Comparison of ENCODE assay signal across 13 cellular contexts in genomic region chr2:69017080-69017479, GRCh38. TPM values are rescaled to one million over a fixed set of nuclear protein-coding genes. Genes with fewer than 3 reads are reported as not detected.
DNase-seq lines count a peak whose midpoint lies in the region; ATAC-seq, FAIRE-seq and TF ChIP-seq lines count a peak whose summit lies in the region.
"Had no signal": no experiment of that assay in that cellular context is flagged by ENCODE, and none has a peak within 500 bp of the region (broad histone marks: within the 10 kb centered on the region; RNA-seq: fewer than 3 reads in every experiment).

No MANE protein-coding gene starts in this region.

- ATAC-seq in activated CD8-positive, alpha-beta memory T cell treated with anti-CD3 and anti-CD28 coated beads, Interleukin-2, amount 10 ng/mL, durations not matched to agents 7 days and 5 days: no peak
- ATAC-seq in HG02970 (IDR thresholded peaks at IDR 0.05; ENCODE audit: low FRiP score, unreplicated experiment): no peak
- ATAC-seq: naive thymus-derived CD4-positive, alpha-beta T cell had no signal

- H3K9ac ChIP-seq in MM.1S (ENCODE audit: low read length): no peak overlapping the region

- H3K27ac ChIP-seq in adrenal gland: peak overlapping the region in 2 of 5 donors; percentile 23 to 30
- no peak overlapping the region for H3K27ac ChIP-seq in MM.1S (ENCODE audit: low read length)
- H3K27ac ChIP-seq: Peyer's patch had no signal

- no peaks in the 10 kb centered on the region for H4K20me1 ChIP-seq in MM.1S (ENCODE audit: insufficient read depth, low read length)

- no peak overlapping the region for H3K27ac Mint-ChIP-seq in activated CD8-positive, alpha-beta memory T cell treated with anti-CD3 and anti-CD28 coated beads, Interleukin-2, amount 10 ng/mL, durations not matched to agents 7 days and 5 days
- H3K27ac Mint-ChIP-seq: naive thymus-derived CD4-positive, alpha-beta T cell had no signal

- CTCF ChIA-PET in activated CD8-positive, alpha-beta memory T cell treated with anti-CD3 and anti-CD28 coated beads, Interleukin-2, amount 10 ng/mL, durations not matched to agents 7 days and 5 days (lab: Charles Lee): no interaction called here

- H3K9me3 ChIP-seq in adrenal gland (replicated peaks in 1 of 3) (no peaks in the 10 kb centered on the region), MM.1S (replicated peaks; ENCODE audit: insufficient read depth, low read length) (no peaks in the 10 kb centered on the region)
- H3K9me3 ChIP-seq: Peyer's patch had no signal

- peaks cover 17% of the 10 kb centered on the region for H3K4me1 Mint-ChIP-seq in activated CD8-positive, alpha-beta memory T cell treated with anti-CD3 and anti-CD28 coated beads, Interleukin-2, amount 10 ng/mL, durations not matched to agents 7 days and 5 days

- H3K27me3 ChIP-seq in adrenal gland (no peaks in the 10 kb centered on the region), MM.1S (replicated peaks; ENCODE audit: insufficient read depth, low read length) (peaks cover 6% of the 10 kb centered on the region; the same call in 1 of the 2 replicates)
- H3K27me3 ChIP-seq: Peyer's patch had no signal

- DNase-seq in H54 (ENCODE audit: insufficient read length, low spot score) (no peak), adrenal gland (peak in 5 of 7 donors; percentile 27 to 51 (median 44)), hepatic stellate cell (ENCODE audit: low spot score) (peak; percentile 35), stromal cell of bone marrow (ENCODE audit: low read depth) (peak; percentile 69), MM.1S (no peak)
- DNase-seq in activated CD8-positive, alpha-beta memory T cell treated with anti-CD3 and anti-CD28 coated beads, Interleukin-2, amount 10 ng/mL, durations not matched to agents 7 days and 5 days: no peak
- DNase-seq: GOT3; naive thymus-derived CD4-positive, alpha-beta T cell; NCI-H2081; Peyer's patch; stimulated activated CD4-positive, alpha-beta T cell treated with anti-CD3 and anti-CD28 coated beads, Interleukin-15, amount 100 ng/mL, for 24 hours had no signal

- 45 to 88% (median 67%) methylated on average over 5 of the region's 5 CpGs for WGBS in adrenal gland, 4 donors

- no peaks in the 10 kb centered on the region for H3K36me3 Mint-ChIP-seq in activated CD8-positive, alpha-beta memory T cell treated with anti-CD3 and anti-CD28 coated beads, Interleukin-2, amount 10 ng/mL, durations not matched to agents 7 days and 5 days
- H3K36me3 Mint-ChIP-seq: naive thymus-derived CD4-positive, alpha-beta T cell had no signal

- H3K36me3 ChIP-seq in adrenal gland (replicated peaks in 1 of 2): no peaks in the 10 kb centered on the region
- H3K36me3 ChIP-seq in MM.1S (replicated peaks; ENCODE audit: insufficient read depth, low read length): no peaks in the 10 kb centered on the region
- H3K36me3 ChIP-seq: Peyer's patch had no signal

- no peak overlapping the region for H2AFZ ChIP-seq in MM.1S (ENCODE audit: low read length)

- peak; percentile 60 for FAIRE-seq in H54 (lab: Jason Lieb, UNC)
- FAIRE-seq: G401.6 had no signal

- no peaks in the 10 kb centered on the region for H3K79me2 ChIP-seq in MM.1S (ENCODE audit: low read length)

- TF ChIP-seq POLR2A in H54 (IDR thresholded peaks at IDR 0.05; ENCODE audit: low read depth, low read length) (no peak), adrenal gland (IDR thresholded peaks at IDR 0.05) (peak in 1 of 2 donors; percentile 26)

- peaks cover 80% of the 10 kb centered on the region for H3K27me3 Mint-ChIP-seq in activated CD8-positive, alpha-beta memory T cell treated with anti-CD3 and anti-CD28 coated beads, Interleukin-2, amount 10 ng/mL, durations not matched to agents 7 days and 5 days

- intact Hi-C loops in adrenal gland (cut with DNase I): loop anchor here in 1 of 2 donors (10.0 kb wide), 1 partner anchor 72 kb away; no protein-coding TSS in a partner anchor

- no peaks in the 10 kb centered on the region for H3F3A ChIP-seq in MM.1S (ENCODE audit: insufficient read depth, low read length)

- H3K4me2 ChIP-seq in MM.1S (ENCODE audit: low read depth, low read length): no peak overlapping the region

- TF ChIP-seq CTCF in adrenal gland (IDR thresholded peaks at IDR 0.05) (no peak), MM.1S (IDR thresholded peaks at IDR 0.05; ENCODE audit: low read length) (no peak)

- H3K4me3 ChIP-seq in adrenal gland (no peak overlapping the region), MM.1S (ENCODE audit: low read length) (no peak overlapping the region)
- H3K4me3 ChIP-seq: Peyer's patch had no signal

- H3K4me1 ChIP-seq in adrenal gland (replicated peaks in 1 of 2) (peaks cover 8 to 82% of the 10 kb centered on the region in 2 donors), MM.1S (ENCODE audit: low read length) (peaks cover 7% of the 10 kb centered on the region; the same call in 1 of the 2 replicates)

- H3K4me3 Mint-ChIP-seq in activated CD8-positive, alpha-beta memory T cell treated with anti-CD3 and anti-CD28 coated beads, Interleukin-2, amount 10 ng/mL, durations not matched to agents 7 days and 5 days: no peak overlapping the region
- H3K4me3 Mint-ChIP-seq: naive thymus-derived CD4-positive, alpha-beta T cell had no signal

- H3K9me2 ChIP-seq in MM.1S (replicated peaks; ENCODE audit: insufficient read depth, low read length): no peaks in the 10 kb centered on the region

- H3K9me3 Mint-ChIP-seq in activated CD8-positive, alpha-beta memory T cell treated with anti-CD3 and anti-CD28 coated beads, Interleukin-2, amount 10 ng/mL, durations not matched to agents 7 days and 5 days (ENCODE audit: low read depth): no peaks in the 10 kb centered on the region
- H3K9me3 Mint-ChIP-seq: naive thymus-derived CD4-positive, alpha-beta T cell had no signal

RNA-seq across cellular contexts. Expression of gene ANTXR1, which starts 4.1 kb away (rescaled TPM):
- total RNA-seq in adrenal gland: 100 to 1,000 TPM in 6 of 8 donors, 10 to 100 TPM in 2; 81.9 to 386 (median 143) TPM
- 100 to 1,000 TPM in 1 of 3 donors, 10 to 100 TPM in 2; 19.0 to 279 (median 33.7) TPM for polyA plus RNA-seq in adrenal gland
- total RNA-seq in activated CD8-positive, alpha-beta memory T cell treated with anti-CD3 and anti-CD28 coated beads, Interleukin-2, amount 10 ng/mL, durations not matched to agents 7 days and 5 days: under 1 TPM in 1 of 2 experiments, not detected in 1; 0.23 TPM
- total RNA-seq: naive thymus-derived CD4-positive, alpha-beta T cell had no signal

RNA-seq across cellular contexts. Expression of gene GKN1, which starts 42.6 kb away (rescaled TPM):
- 1 to 10 TPM in 3 of 8 donors, under 1 TPM in 2, not detected in 3; 0.31 to 2.8 (median 1.5) TPM for total RNA-seq in adrenal gland
- 1 to 10 TPM in 2 of 3 donors, under 1 TPM in 1; 0.68 to 2.9 (median 1.7) TPM for polyA plus RNA-seq in adrenal gland
- total RNA-seq in activated CD8-positive, alpha-beta memory T cell treated with anti-CD3 and anti-CD28 coated beads, Interleukin-2, amount 10 ng/mL, durations not matched to agents 7 days and 5 days: not detected
- total RNA-seq: naive thymus-derived CD4-positive, alpha-beta T cell; Peyer's patch had no signal
- polyA plus RNA-seq: naive thymus-derived CD4-positive, alpha-beta T cell had no signal

Comparison
In these comparisons a context has a peak if more than half of its experiments do, and no peak if none do; other contexts are left out.
1. DNase-seq: peak in adrenal gland (5 of 7), hepatic stellate cell (single experiment) and stromal cell of bone marrow (single experiment); none in H54 (single experiment), activated CD8-positive, alpha-beta memory T cell treated with anti-CD3 and anti-CD28 coated beads, Interleukin-2, amount 10 ng/mL, durations not matched to agents 7 days and 5 days (single experiment) and MM.1S (single experiment).
2. RNA of gene ANTXR1, which starts 4.1 kb away (total RNA-seq): 81.9 to 386 TPM in adrenal gland; 0.23 TPM in activated CD8-positive, alpha-beta memory T cell treated with anti-CD3 and anti-CD28 coated beads, Interleukin-2, amount 10 ng/mL, durations not matched to agents 7 days and 5 days; every median in the first group is over 10 times any median in the second.